Comparison of ENCODE assay signal across 12 cellular contexts in genomic region chr2:74373189-74373588, GRCh38. TPM values are rescaled to one million over a fixed set of nuclear protein-coding genes. Genes with fewer than 3 reads are reported as not detected.
DNase-seq lines count a peak whose midpoint lies in the region; ATAC-seq, FAIRE-seq and TF ChIP-seq lines count a peak whose summit lies in the region.
"Had no signal": no experiment of that assay in that cellular context is flagged by ENCODE, and none has a peak within 500 bp of the region (broad histone marks: within the 10 kb centered on the region; RNA-seq: fewer than 3 reads in every experiment).

No MANE protein-coding gene starts in this region.

- H3K27ac ChIP-seq in neural cell (ENCODE audit: low read length), result no peak overlapping the region

- ATAC-seq in GM19395 (IDR thresholded peaks at IDR 0.05; ENCODE audit: unreplicated experiment), result no peak
- ATAC-seq: left lobe of liver had no signal

- H3F3A ChIP-seq in neural cell (ENCODE audit: insufficient read depth, low read length, poor library complexity, severe bottlenecking), result no peaks in the 10 kb centered on the region

- H3K9me3 ChIP-seq in neural cell (ENCODE audit: low read length), result no peaks in the 10 kb centered on the region
- H3K9me3 ChIP-seq: MG63 had no signal

- no peak for TF ChIP-seq EP300 in neural cell (conservative IDR thresholded peaks at IDR 0.05; ENCODE audit: poor library complexity, severe bottlenecking)

- peak overlapping the region; percentile 99 for H3K4me2 ChIP-seq in neural cell (ENCODE audit: low read length)

- peaks cover 4% of the 10 kb centered on the region for H4K20me1 ChIP-seq in neural cell (ENCODE audit: insufficient read depth)

- H3K9me2 ChIP-seq in neural cell (ENCODE audit: insufficient read depth, low read length), result no peaks in the 10 kb centered on the region

- TF ChIP-seq RAD21 in neural cell (conservative IDR thresholded peaks at IDR 0.05), result no peak

- peak overlapping the region; percentile 77 for H3K4me3 ChIP-seq in neural cell (ENCODE audit: low read length)
- H3K4me3 ChIP-seq: MG63 had no signal

- peaks cover 22% of the 10 kb centered on the region for H3K36me3 ChIP-seq in neural cell (ENCODE audit: insufficient read depth, low read length)

- peak; percentile 28 for DNase-seq in COLO829 (ENCODE audit: low spot score)
- peak; percentile 13 for DNase-seq in NCI-H2029 treated with DMSO at 0.1 percent for 48 hours (lab: John Stamatoyannopoulos, UW)
- DNase-seq in fibroblast of gingiva (ENCODE audit: low read depth), result peak; percentile 14
- no peak for DNase-seq in HuH-7.5 (ENCODE audit: low spot score)
- no peak for DNase-seq in 8988T
- DNase-seq in D721Med (ENCODE audit: insufficient read length, low spot score), result no peak
- DNase-seq: dermis blood vessel endothelial cell; MG63; stimulated activated CD4-positive, alpha-beta T cell treated with anti-CD3 and anti-CD28 coated beads, Interleukin-15, amount 100 ng/mL, for 24 hours had no signal

- FAIRE-seq in D721Med (lab: Jason Lieb, UNC), result no peak

- no peaks in the 10 kb centered on the region for H3K27me3 ChIP-seq in neural cell (ENCODE audit: insufficient read depth, low read depth, low read length)
- H3K27me3 ChIP-seq: MG63 had no signal

- no peak overlapping the region for H2AFZ ChIP-seq in neural cell (ENCODE audit: low read depth, low read length)

- peaks cover 44% of the 10 kb centered on the region for H3K79me2 ChIP-seq in neural cell (replicated peaks; ENCODE audit: insufficient read depth, low read length)

- H3K9ac ChIP-seq in neural cell (ENCODE audit: low read length), result peak overlapping the region; percentile 94

- TF ChIP-seq CTCF in neural cell (IDR thresholded peaks at IDR 0.05; ENCODE audit: poor library complexity, severe bottlenecking) (no peak), D721Med (IDR thresholded peaks at IDR 0.05; ENCODE audit: insufficient read depth, missing control alignments) (no peak)

TF ChIP-seq in neural cell, 6 proteins besides CTCF, POLR2A, EP300 and RAD21:
- TF ChIP-seq MXI1 (conservative IDR thresholded peaks at IDR 0.05; ENCODE audit: poor library complexity, severe bottlenecking) (no peak), EZH2 (IDR thresholded peaks at IDR 0.05; ENCODE audit: borderline replicate concordance, insufficient read depth, low read length, poor library complexity, severe bottlenecking) (no peak), REST (IDR thresholded peaks at IDR 0.05; ENCODE audit: borderline replicate concordance) (no peak), POLR2AphosphoS5 (IDR thresholded peaks at IDR 0.05) (no peak), TAF1 (IDR thresholded peaks at IDR 0.05; ENCODE audit: low read depth) (no peak), SMC3 (conservative IDR thresholded peaks at IDR 0.05; ENCODE audit: poor library complexity) (no peak)

RNA-seq across cellular contexts. Expression of gene DCTN1, which starts 6.9 kb away (rescaled TPM):
- polyA plus RNA-seq in neural cell, result 160 and 183 TPM in 2 replicates
- 232 and 268 TPM in 2 replicates for polyA minus RNA-seq in neural cell

RNA-seq across cellular contexts. Expression of gene SLC4A5, which starts 30.0 kb away (rescaled TPM):
- polyA plus RNA-seq in neural cell, result 3.2 and 3.9 TPM in 2 replicates
- polyA minus RNA-seq in neural cell, result 9.0 and 9.7 TPM in 2 replicates

RNA-seq across cellular contexts. Expression of gene C2orf81, which starts 48.2 kb away (rescaled TPM):
- polyA plus RNA-seq in neural cell, result 1.7 and 3.3 TPM in 2 replicates
- 4.4 and 4.6 TPM in 2 replicates for polyA minus RNA-seq in neural cell

RNA-seq across cellular contexts. Expression of gene WDR54, which starts 48.3 kb away (rescaled TPM):
- 89.9 and 110 TPM in 2 replicates for polyA plus RNA-seq in neural cell
- polyA minus RNA-seq in neural cell, result 33.8 and 36.5 TPM in 2 replicates

Comparison
In these comparisons a context has a peak if more than half of its experiments do, and no peak if none do; other contexts are left out.
1. DNase-seq: peak in COLO829 (single experiment), NCI-H2029 treated with DMSO at 0.1 percent for 48 hours (single experiment) and fibroblast of gingiva (single experiment); none in HuH-7.5 (single experiment), 8988T (single experiment) and D721Med (single experiment).